Comparison of ENCODE assay signal across 1 cellular context in the genomic region with DNA sequence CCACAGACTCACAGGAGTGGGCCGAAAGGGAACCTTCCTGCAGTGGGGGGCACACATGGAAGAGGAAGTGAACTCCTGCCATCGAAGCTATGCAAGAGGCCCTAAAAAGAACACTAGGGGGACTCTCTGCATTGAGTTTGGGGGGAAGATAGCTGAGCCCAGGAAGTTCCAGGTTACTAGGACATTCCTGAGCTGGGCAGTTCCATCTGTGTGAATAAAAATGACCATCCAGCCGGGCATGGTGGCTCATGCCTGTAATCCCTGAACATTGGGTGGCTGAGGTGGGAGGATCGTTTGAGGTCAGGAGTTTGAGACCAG.
TF ChIP-seq lines count a peak whose summit lies in the region.

No MANE protein-coding gene starts in this region.

TF ChIP-seq in HEK293, 187 proteins besides CTCF, POLR2A, EP300 and RAD21 (continued from another document):
- TF ChIP-seq, protein P1, sequence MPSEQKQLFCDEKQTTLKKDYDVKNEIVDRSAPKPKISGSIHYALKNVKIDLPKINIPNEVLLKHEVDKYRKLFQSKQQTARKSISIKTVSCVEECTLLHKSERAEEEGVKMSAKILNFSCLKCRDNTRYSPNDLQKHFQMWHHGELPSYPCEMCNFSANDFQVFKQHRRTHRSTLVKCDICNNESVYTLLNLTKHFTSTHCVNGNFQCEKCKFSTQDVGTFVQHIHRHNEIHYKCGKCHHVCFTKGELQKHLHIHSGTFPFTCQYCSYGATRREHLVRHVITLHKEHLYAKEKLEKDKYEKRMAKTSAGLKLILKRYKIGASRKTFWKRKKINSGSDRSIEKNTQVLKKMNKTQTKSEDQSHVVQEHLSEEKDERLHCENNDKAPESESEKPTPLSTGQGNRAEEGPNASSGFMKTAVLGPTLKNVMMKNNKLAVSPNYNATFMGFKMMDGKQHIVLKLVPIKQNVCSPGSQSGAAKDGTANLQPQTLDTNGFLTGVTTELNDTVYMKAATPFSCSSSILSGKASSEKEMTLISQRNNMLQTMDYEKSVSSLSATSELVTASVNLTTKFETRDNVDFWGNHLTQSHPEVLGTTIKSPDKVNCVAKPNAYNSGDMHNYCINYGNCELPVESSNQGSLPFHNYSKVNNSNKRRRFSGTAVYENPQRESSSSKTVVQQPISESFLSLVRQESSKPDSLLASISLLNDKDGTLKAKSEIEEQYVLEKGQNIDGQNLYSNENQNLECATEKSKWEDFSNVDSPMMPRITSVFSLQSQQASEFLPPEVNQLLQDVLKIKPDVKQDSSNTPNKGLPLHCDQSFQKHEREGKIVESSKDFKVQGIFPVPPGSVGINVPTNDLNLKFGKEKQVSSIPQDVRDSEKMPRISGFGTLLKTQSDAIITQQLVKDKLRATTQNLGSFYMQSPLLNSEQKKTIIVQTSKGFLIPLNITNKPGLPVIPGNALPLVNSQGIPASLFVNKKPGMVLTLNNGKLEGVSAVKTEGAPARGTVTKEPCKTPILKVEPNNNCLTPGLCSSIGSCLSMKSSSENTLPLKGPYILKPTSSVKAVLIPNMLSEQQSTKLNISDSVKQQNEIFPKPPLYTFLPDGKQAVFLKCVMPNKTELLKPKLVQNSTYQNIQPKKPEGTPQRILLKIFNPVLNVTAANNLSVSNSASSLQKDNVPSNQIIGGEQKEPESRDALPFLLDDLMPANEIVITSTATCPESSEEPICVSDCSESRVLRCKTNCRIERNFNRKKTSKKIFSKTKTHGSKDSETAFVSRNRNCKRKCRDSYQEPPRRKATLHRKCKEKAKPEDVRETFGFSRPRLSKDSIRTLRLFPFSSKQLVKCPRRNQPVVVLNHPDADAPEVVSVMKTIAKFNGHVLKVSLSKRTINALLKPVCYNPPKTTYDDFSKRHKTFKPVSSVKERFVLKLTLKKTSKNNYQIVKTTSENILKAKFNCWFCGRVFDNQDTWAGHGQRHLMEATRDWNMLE (tag by site-specific recombination; conservative IDR thresholded peaks at IDR 0.05; ENCODE audit: low read depth): no peak
